In the genomic region with DNA sequence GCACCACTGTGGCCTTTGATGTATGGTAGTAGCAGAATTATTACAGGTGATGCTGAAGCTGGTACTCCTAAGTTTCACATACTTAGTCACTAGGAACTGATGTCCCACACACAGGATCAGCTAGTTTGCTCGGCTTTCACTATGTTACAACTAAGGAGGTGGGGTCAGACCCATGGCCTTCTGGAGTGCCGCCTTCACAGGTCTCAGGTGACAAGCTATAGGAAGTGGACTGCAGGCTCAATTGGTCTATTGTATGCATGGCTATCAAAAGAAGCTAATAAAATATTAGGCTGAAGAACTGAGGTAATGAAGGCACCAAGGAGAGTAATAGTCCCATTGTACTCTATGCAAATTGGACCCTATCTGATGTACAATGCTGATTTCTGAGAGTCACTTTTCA, we compare ENCODE assay signal across 16 cellular contexts.
"Had no signal": no experiment of that assay in that cellular context is flagged by ENCODE, and none has a peak within 500 bp of the region (broad histone marks: within the 10 kb centered on the region; RNA-seq: fewer than 3 reads in every experiment).

No MANE protein-coding gene starts in this region.

- DNase-seq: esophagus squamous epithelium; foreskin fibroblast; kidney; left cardiac atrium; left ventricle myocardium superior; naive thymus-derived CD4-positive, alpha-beta T cell; posterior cingulate gyrus; spleen; stimulated activated CD4-positive, alpha-beta T cell treated with anti-CD3 and anti-CD28 coated beads, Interleukin-2, amount 100 ng/mL, for 24 hours; stimulated activated CD4-positive, alpha-beta T cell treated with anti-CD3 and anti-CD28 coated beads, Interleukin-4, amount 100 ng/mL, for 4 hours; stimulated activated naive B cell treated with anti-CD40 and anti-IgM and Interleukin-4, amounts not matched to agents 10 μg/mL and 1 μg/mL and 100 μg/mL, for 72 hours; stimulated activated naive CD8-positive, alpha-beta T cell treated with anti-CD3 and anti-CD28 coated beads, Interleukin-15, amount 100 ng/mL, for 72 hours; testis had no signal

- H3K27me3 Mint-ChIP-seq: dendritic cell treated with granulocyte-macrophage colony-stimulating factor and Interleukin-4, amounts not matched to agents 40 ng/mL and 50 ng/mL, for 4 days; stimulated activated naive B cell treated with anti-CD40 and anti-IgM and Interleukin-4, amounts not matched to agents 10 μg/mL and 1 μg/mL and 100 μg/mL, for 72 hours; stimulated activated naive CD8-positive, alpha-beta T cell treated with anti-CD3 and anti-CD28 coated beads, Interleukin-15, amount 100 ng/mL, for 72 hours had no signal

- H3K4me1 ChIP-seq: esophagus squamous epithelium, spleen, testis, tibial nerve had no signal

- H3K36me3 ChIP-seq: esophagus squamous epithelium, spleen, tibial nerve had no signal

- H3K4me3 ChIP-seq: esophagus squamous epithelium, lung, spleen, testis, tibial nerve had no signal

- H3K27ac Mint-ChIP-seq: dendritic cell treated with granulocyte-macrophage colony-stimulating factor and Interleukin-4, amounts not matched to agents 40 ng/mL and 50 ng/mL, for 4 days; naive thymus-derived CD4-positive, alpha-beta T cell; stimulated activated naive B cell treated with anti-CD40 and anti-IgM and Interleukin-4, amounts not matched to agents 10 μg/mL and 1 μg/mL and 100 μg/mL, for 72 hours; stimulated activated naive CD8-positive, alpha-beta T cell treated with anti-CD3 and anti-CD28 coated beads, Interleukin-15, amount 100 ng/mL, for 72 hours had no signal

- H3K9me3 ChIP-seq: esophagus squamous epithelium, spleen, testis, tibial nerve had no signal

- H3K27me3 ChIP-seq: esophagus squamous epithelium, spleen, testis, tibial nerve had no signal

- H3K36me3 Mint-ChIP-seq: naive thymus-derived CD4-positive, alpha-beta T cell; stimulated activated naive B cell treated with anti-CD40 and anti-IgM and Interleukin-4, amounts not matched to agents 10 μg/mL and 1 μg/mL and 100 μg/mL, for 72 hours had no signal

- H3K4me1 Mint-ChIP-seq: naive thymus-derived CD4-positive, alpha-beta T cell; stimulated activated naive B cell treated with anti-CD40 and anti-IgM and Interleukin-4, amounts not matched to agents 10 μg/mL and 1 μg/mL and 100 μg/mL, for 72 hours; stimulated activated naive CD8-positive, alpha-beta T cell treated with anti-CD3 and anti-CD28 coated beads, Interleukin-15, amount 100 ng/mL, for 72 hours had no signal

- H3K4me3 Mint-ChIP-seq: dendritic cell treated with granulocyte-macrophage colony-stimulating factor and Interleukin-4, amounts not matched to agents 40 ng/mL and 50 ng/mL, for 4 days; naive thymus-derived CD4-positive, alpha-beta T cell; stimulated activated naive B cell treated with anti-CD40 and anti-IgM and Interleukin-4, amounts not matched to agents 10 μg/mL and 1 μg/mL and 100 μg/mL, for 72 hours; stimulated activated naive CD8-positive, alpha-beta T cell treated with anti-CD3 and anti-CD28 coated beads, Interleukin-15, amount 100 ng/mL, for 72 hours had no signal
